1 cellular context compared by ENCODE assay signal in genomic region chr14:30874120-30874998, GRCh38.
A peak's percentile ranks its signal among the peaks of the same experiment; 100 is the strongest.
TF ChIP-seq lines count a peak whose summit lies in the region.

COCH (plus strand) TSS chr14:30874559; CDS start chr14:30874939, 380 bp downstream.

TF ChIP-seq in HepG2, 621 proteins besides CTCF, POLR2A, EP300 and RAD21 (continued from another document and continues in another):
- no peak; the same call in none of the 2 replicates for TF ChIP-seq ZNF280B (CRISPR knock-in tag; IDR thresholded peaks at IDR 0.05; ENCODE audit: borderline replicate concordance)
- TF ChIP-seq AHDC1 (CRISPR knock-in tag; IDR thresholded peaks at IDR 0.05; ENCODE audit: borderline replicate concordance), result no peak
- TF ChIP-seq PHF5A (CRISPR knock-in tag; IDR thresholded peaks at IDR 0.05; ENCODE audit: low read depth, unreplicated experiment), result peak; percentile 89
- TF ChIP-seq UBTF (CRISPR knock-in tag; IDR thresholded peaks at IDR 0.05), result peak; percentile 96
- peak; percentile 100 for TF ChIP-seq ARID2 (CRISPR knock-in tag; IDR thresholded peaks at IDR 0.05; ENCODE audit: borderline replicate concordance)
- TF ChIP-seq HDAC6 (IDR thresholded peaks at IDR 0.05; ENCODE audit: low read depth, low read length), result no peak
- peak; percentile 64; the same call in 1 of the 2 replicates for TF ChIP-seq ZNF772 (CRISPR knock-in tag; IDR thresholded peaks at IDR 0.05)
- no peak for TF ChIP-seq PBX2 (CRISPR knock-in tag; IDR thresholded peaks at IDR 0.05)
- TF ChIP-seq GPBP1L1 (CRISPR knock-in tag; IDR thresholded peaks at IDR 0.05), result no peak
- TF ChIP-seq AGO2 (optimal IDR thresholded peaks at IDR 0.05; ENCODE audit: low read depth, low read length), result peak; percentile 92
- TF ChIP-seq ZNF263 (CRISPR knock-in tag; IDR thresholded peaks at IDR 0.05), result peak; percentile 82
- peak; percentile 100 for TF ChIP-seq ZNF777 (CRISPR knock-in tag; IDR thresholded peaks at IDR 0.05)
- peak; percentile 94 for TF ChIP-seq ZMYM4 (CRISPR knock-in tag; IDR thresholded peaks at IDR 0.05)
- no peak for TF ChIP-seq CEBPB (IDR thresholded peaks at IDR 0.05; ENCODE audit: borderline replicate concordance, low read depth, low read length)
- peak; percentile 78 for TF ChIP-seq KLF12 (CRISPR knock-in tag; IDR thresholded peaks at IDR 0.05; ENCODE audit: borderline replicate concordance)
- peak; percentile 57 for TF ChIP-seq HOMEZ (CRISPR knock-in tag; IDR thresholded peaks at IDR 0.05; ENCODE audit: low read depth)
- TF ChIP-seq MNT (IDR thresholded peaks at IDR 0.05), result no peak
- TF ChIP-seq ZC3H13 (CRISPR knock-in tag; IDR thresholded peaks at IDR 0.05), result no peak; the same call in 1 of the 2 replicates
- TF ChIP-seq ZBTB34 (CRISPR knock-in tag; IDR thresholded peaks at IDR 0.05), result peak; percentile 86; the same call in 1 of the 2 replicates
- TF ChIP-seq ZNF253 (CRISPR knock-in tag; IDR thresholded peaks at IDR 0.05; ENCODE audit: borderline replicate concordance), result peak; percentile 77; the same call in 1 of the 2 replicates
- no peak for TF ChIP-seq ZNF326 (CRISPR knock-in tag; IDR thresholded peaks at IDR 0.05; ENCODE audit: borderline replicate concordance)
- TF ChIP-seq PLRG1 (conservative IDR thresholded peaks at IDR 0.05), result no peak
- no peak; the same call in 1 of the 2 replicates for TF ChIP-seq NFKBIZ (CRISPR knock-in tag; IDR thresholded peaks at IDR 0.05)
- peak; percentile 28; the same call in 1 of the 2 replicates for TF ChIP-seq RARA (CRISPR knock-in tag; IDR thresholded peaks at IDR 0.05)
- TF ChIP-seq SNRNP70 (IDR thresholded peaks at IDR 0.05; ENCODE audit: low read depth, low read length), result peak; percentile 84; the same call in 1 of the 2 replicates
- peak; percentile 85; the same call in 1 of the 2 replicates for TF ChIP-seq NRL (CRISPR knock-in tag; IDR thresholded peaks at IDR 0.05; ENCODE audit: borderline replicate concordance)
- TF ChIP-seq KMT2A (CRISPR knock-in tag; IDR thresholded peaks at IDR 0.05), result peak; percentile 90
- TF ChIP-seq HOXD1 (CRISPR knock-in tag; IDR thresholded peaks at IDR 0.05), result no peak
- TF ChIP-seq ZMAT3 (CRISPR knock-in tag; conservative IDR thresholded peaks at IDR 0.05), result peak; percentile 98
- TF ChIP-seq NR1H2 (CRISPR knock-in tag; IDR thresholded peaks at IDR 0.05; ENCODE audit: borderline replicate concordance, low read depth), result peak; percentile 79
- TF ChIP-seq MYC (CRISPR knock-in tag; IDR thresholded peaks at IDR 0.05; ENCODE audit: borderline replicate concordance), result peak; percentile 72
- peak; percentile 68 for TF ChIP-seq ONECUT2 (CRISPR knock-in tag; IDR thresholded peaks at IDR 0.05)
- no peak for TF ChIP-seq HOXA7 (CRISPR knock-in tag; IDR thresholded peaks at IDR 0.05)
- TF ChIP-seq YEATS2 (CRISPR knock-in tag; IDR thresholded peaks at IDR 0.05; ENCODE audit: borderline replicate concordance), result peak; percentile 64; the same call in 1 of the 2 replicates
- TF ChIP-seq DNMT1 (CRISPR knock-in tag; IDR thresholded peaks at IDR 0.05), result 0 out of 2 replicates have a peak, but pooled peaks have one; percentile 78
- no peak for TF ChIP-seq NR2C2 (CRISPR knock-in tag; IDR thresholded peaks at IDR 0.05; ENCODE audit: borderline replicate concordance)
- no peak; the same call in 1 of the 2 replicates for TF ChIP-seq SNAPC5 (CRISPR knock-in tag; IDR thresholded peaks at IDR 0.05; ENCODE audit: borderline replicate concordance)
- TF ChIP-seq ZNF512 (CRISPR knock-in tag; IDR thresholded peaks at IDR 0.05), result peak; percentile 67; the same call in 1 of the 2 replicates
- TF ChIP-seq ZNF207 (IDR thresholded peaks at IDR 0.05; ENCODE audit: borderline replicate concordance), result no peak
